Comparison of ENCODE assay signal across 11 cellular contexts in the genomic region with DNA sequence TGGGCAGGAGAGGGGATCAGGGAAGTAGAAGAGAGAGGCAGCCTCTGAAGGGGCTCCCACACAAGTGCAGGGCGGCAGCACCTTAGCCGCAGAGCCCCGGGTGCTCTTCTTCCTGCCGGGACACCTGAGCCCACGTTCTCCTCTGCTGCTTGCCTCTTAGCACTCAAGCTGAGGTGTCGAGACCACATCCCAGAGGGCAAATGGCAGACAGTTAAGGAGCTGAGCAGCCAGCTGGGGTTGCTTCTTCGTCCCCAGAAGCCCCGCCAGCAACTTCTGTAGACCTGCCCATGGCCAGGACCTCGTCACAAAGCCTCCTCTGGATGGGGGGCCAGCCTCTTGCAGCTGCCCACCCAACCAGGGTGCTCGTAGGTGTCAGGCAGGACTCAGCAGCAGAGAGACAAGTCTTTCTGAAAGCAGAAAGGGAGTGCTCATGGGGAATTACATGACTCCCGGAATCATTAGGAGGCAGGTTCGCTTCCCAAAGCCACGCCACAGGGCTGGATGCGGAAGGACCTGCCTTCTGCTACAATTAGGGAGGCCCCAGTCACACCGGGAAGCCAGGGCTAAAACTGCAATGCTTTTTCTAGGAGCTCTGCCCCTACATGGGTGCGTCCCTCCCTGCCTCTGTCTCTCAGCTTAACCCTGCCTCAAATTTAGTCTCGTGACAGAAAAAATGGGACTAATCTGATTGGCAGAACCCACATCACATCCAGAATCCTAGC.
DNase-seq lines count a peak whose midpoint lies in the region; ATAC-seq and TF ChIP-seq lines count a peak whose summit lies in the region.
"Had no signal": no experiment of that assay in that cellular context is flagged by ENCODE, and none has a peak within 500 bp of the region (broad histone marks: within the 10 kb centered on the region; RNA-seq: fewer than 3 reads in every experiment).

No MANE protein-coding gene starts in this region.

- H2BK5ac ChIP-seq in mesendoderm (ENCODE audit: low read length) = no peak overlapping the region

- H3K4me3 Mint-ChIP-seq in activated naive CD4-positive, alpha-beta T cell treated with anti-CD3 and anti-CD28 coated beads for 36 hours = no peak overlapping the region

- H3K56ac ChIP-seq in mesendoderm (ENCODE audit: low read length) = no peak overlapping the region

- DNase-seq in activated naive CD4-positive, alpha-beta T cell treated with anti-CD3 and anti-CD28 coated beads for 36 hours = peak; percentile 47
- DNase-seq in mesendoderm (peak; percentile 44), COR-L47 (lab: John Stamatoyannopoulos, UW) (no peak)
- DNase-seq: activated CD4-positive, CD25-positive, alpha-beta regulatory T cell treated with anti-CD3 and anti-CD28 coated beads, Interleukin-2, amount 50 U/mL, for 72 hours; nucleus accumbens; thyroid gland had no signal

- H3K4me2 ChIP-seq in BLaER1 (peak overlapping the region; percentile 99), mesendoderm (ENCODE audit: low read length) (no peak overlapping the region)

- H3K36me3 Mint-ChIP-seq in activated naive CD4-positive, alpha-beta T cell treated with anti-CD3 and anti-CD28 coated beads for 36 hours (ENCODE audit: low read depth) = peaks cover 5% of the 10 kb centered on the region

- POLR2A ChIA-PET in HEK293 (lab: Yijun Ruan, JAX) = interaction anchor here (1.0 kb wide), 1 partner anchor 19 kb away, joined by 3 read pairs; no protein-coding TSS in a partner anchor

- peaks cover 23% of the 10 kb centered on the region for H3K9me3 ChIP-seq in BLaER1
- H3K9me3 ChIP-seq in HEK293 (ENCODE audit: control insufficient read depth, insufficient read depth, low read depth, low read length) = no peaks in the 10 kb centered on the region
- H3K9me3 ChIP-seq: thyroid gland had no signal

- H4K8ac ChIP-seq in mesendoderm (ENCODE audit: low read depth, low read length) = no peak overlapping the region

- H4K20me1 ChIP-seq in BLaER1 = no peaks in the 10 kb centered on the region

- no peak overlapping the region for H2BK120ac ChIP-seq in mesendoderm (ENCODE audit: low read depth, low read length)

- no peaks in the 10 kb centered on the region for H3K79me1 ChIP-seq in mesendoderm (ENCODE audit: low read length)

- no peak overlapping the region for H2BK15ac ChIP-seq in mesendoderm (replicated peaks; ENCODE audit: low read depth)

- H3K18ac ChIP-seq in mesendoderm (ENCODE audit: low read length) = no peak overlapping the region

- H3K4me3 ChIP-seq in BLaER1 (peak overlapping the region; percentile 53), HEK293 (ENCODE audit: low read depth, low read length) (no peak overlapping the region), mesendoderm (ENCODE audit: low read length) (no peak overlapping the region)
- H3K4me3 ChIP-seq: thyroid gland had no signal

- no CpG with 5 or more reads among the region's 17 CpGs for WGBS in mesendoderm (ENCODE audit: extremely low coverage, insufficient coverage, low lambda C conversion rate)

- peaks cover 6% of the 10 kb centered on the region for H3K9me3 Mint-ChIP-seq in activated naive CD4-positive, alpha-beta T cell treated with anti-CD3 and anti-CD28 coated beads for 36 hours

- no peak for TF ChIP-seq CTCF in HEK293 (tag by site-specific recombination; IDR thresholded peaks at IDR 0.05)

- H2AK5ac ChIP-seq in mesendoderm (ENCODE audit: low read length) = no peak overlapping the region

- H3K4me1 Mint-ChIP-seq in activated naive CD4-positive, alpha-beta T cell treated with anti-CD3 and anti-CD28 coated beads for 36 hours (ENCODE audit: low read depth) = peaks cover 52% of the 10 kb centered on the region

- no peak overlapping the region for H3K23ac ChIP-seq in mesendoderm (ENCODE audit: low read length)

- no peaks in the 10 kb centered on the region for H3K79me2 ChIP-seq in mesendoderm (ENCODE audit: control insufficient read depth, insufficient read depth, low read length)

- H3K27me3 ChIP-seq in BLaER1 (no peaks in the 10 kb centered on the region), mesendoderm (ENCODE audit: insufficient read depth, low read length, poor library complexity) (no peaks in the 10 kb centered on the region)
- H3K27me3 ChIP-seq: thyroid gland had no signal

- intact Hi-C loops in activated naive CD4-positive, alpha-beta T cell treated with anti-CD3 and anti-CD28 coated beads for 36 hours (cut with micrococcal nuclease) = no loop called here

- no peak overlapping the region for H3K4ac ChIP-seq in mesendoderm (ENCODE audit: low read depth, low read length)

- peaks cover 1% of the 10 kb centered on the region; the same call in 1 of the 2 replicates for H3K36me3 ChIP-seq in BLaER1
- H3K36me3 ChIP-seq in HEK293 (ENCODE audit: control insufficient read depth in 2 of 2, insufficient read depth in 1 of 2, low read length in 2 of 2) = no peaks in the 10 kb centered on the region
- H3K36me3 ChIP-seq in mesendoderm (ENCODE audit: control insufficient read depth, insufficient read depth, low read length) = no peaks in the 10 kb centered on the region
- H3K36me3 ChIP-seq: thyroid gland had no signal

- H3K27me3 Mint-ChIP-seq in activated naive CD4-positive, alpha-beta T cell treated with anti-CD3 and anti-CD28 coated beads for 36 hours (ENCODE audit: low read depth) = no peaks in the 10 kb centered on the region

- peaks cover 60% of the 10 kb centered on the region for H3K4me1 ChIP-seq in BLaER1
- 0 out of 2 replicates have a peak, but pooled peaks cover 2% of the 10 kb centered on the region for H3K4me1 ChIP-seq in HEK293 (ENCODE audit: control insufficient read depth, insufficient read depth, low read length)
- peaks cover 4% of the 10 kb centered on the region for H3K4me1 ChIP-seq in mesendoderm (ENCODE audit: control insufficient read depth, low read depth, low read length)

- no peak overlapping the region for H4K5ac ChIP-seq in mesendoderm (ENCODE audit: low read length)

- ATAC-seq in GM18861 (IDR thresholded peaks at IDR 0.05; ENCODE audit: unreplicated experiment) = no peak
- ATAC-seq in GM19467 (IDR thresholded peaks at IDR 0.05; ENCODE audit: unreplicated experiment) = no peak
- ATAC-seq in HG03469 (IDR thresholded peaks at IDR 0.05; ENCODE audit: unreplicated experiment) = no peak

- CTCF ChIA-PET in HEK293 (lab: Yijun Ruan, JAX) = interaction anchor here (0.6 to 2.5 kb wide), 7 partner anchors 8 to 184 kb away, joined by 3 to 17 read pairs (median 4); no protein-coding TSS in a partner anchor
- CTCF ChIA-PET in activated naive CD4-positive, alpha-beta T cell treated with anti-CD3 and anti-CD28 coated beads for 36 hours (lab: Charles Lee) = interaction anchor here (0.6 to 1.9 kb wide), 5 partner anchors 10 to 671 kb away, joined by 3 to 6 read pairs (median 4); no protein-coding TSS in a partner anchor

- no peak overlapping the region for H3K27ac Mint-ChIP-seq in activated naive CD4-positive, alpha-beta T cell treated with anti-CD3 and anti-CD28 coated beads for 36 hours

- H3K27ac ChIP-seq in BLaER1 (peak overlapping the region; percentile 74), HEK293 (ENCODE audit: extremely low read depth, low read depth, low read length) (no peak overlapping the region), mesendoderm (ENCODE audit: low read depth, low read length) (no peak overlapping the region)
- H3K27ac ChIP-seq: thyroid gland had no signal

- peak overlapping the region; percentile 68 for H3K9ac ChIP-seq in BLaER1
- no peak overlapping the region for H3K9ac ChIP-seq in mesendoderm (ENCODE audit: low read length)

TF ChIP-seq in HEK293, 187 proteins besides CTCF, POLR2A, EP300 and RAD21:
- TF ChIP-seq ZBTB17 (tag by site-specific recombination; IDR thresholded peaks at IDR 0.05) (no peak), ZSCAN16 (tag by site-specific recombination; IDR thresholded peaks at IDR 0.05) (no peak), ZNF16 (tag by site-specific recombination; IDR thresholded peaks at IDR 0.05; ENCODE audit: low read depth) (no peak), ATF2 (tag by site-specific recombination; IDR thresholded peaks at IDR 0.05; ENCODE audit: low read depth) (no peak)
- TF ChIP-seq, protein P1, sequence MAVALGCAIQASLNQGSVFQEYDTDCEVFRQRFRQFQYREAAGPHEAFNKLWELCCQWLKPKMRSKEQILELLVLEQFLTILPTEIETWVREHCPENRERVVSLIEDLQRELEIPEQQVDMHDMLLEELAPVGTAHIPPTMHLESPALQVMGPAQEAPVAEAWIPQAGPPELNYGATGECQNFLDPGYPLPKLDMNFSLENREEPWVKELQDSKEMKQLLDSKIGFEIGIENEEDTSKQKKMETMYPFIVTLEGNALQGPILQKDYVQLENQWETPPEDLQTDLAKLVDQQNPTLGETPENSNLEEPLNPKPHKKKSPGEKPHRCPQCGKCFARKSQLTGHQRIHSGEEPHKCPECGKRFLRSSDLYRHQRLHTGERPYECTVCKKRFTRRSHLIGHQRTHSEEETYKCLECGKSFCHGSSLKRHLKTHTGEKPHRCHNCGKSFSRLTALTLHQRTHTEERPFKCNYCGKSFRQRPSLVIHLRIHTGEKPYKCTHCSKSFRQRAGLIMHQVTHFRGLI (tag by site-specific recombination; IDR thresholded peaks at IDR 0.05) = peak; percentile 52; the same call in 1 of the 2 replicates
